28 cellular contexts compared by ENCODE assay signal in genomic region chr14:24394275-24394674, GRCh38. TPM values are rescaled to one million over a fixed set of nuclear protein-coding genes. Genes with fewer than 3 reads are reported as not detected.
DNase-seq lines count a peak whose midpoint lies in the region; TF ChIP-seq lines count a peak whose summit lies in the region.
"Had no signal": no experiment of that assay in that cellular context is flagged by ENCODE, and none has a peak within 500 bp of the region (broad histone marks: within the 10 kb centered on the region; RNA-seq: fewer than 3 reads in every experiment).

No MANE protein-coding gene starts in this region.

- H3K4me3 Mint-ChIP-seq in activated T-helper 2 cell treated with anti-CD3 and anti-CD28 coated beads, Interferon-gamma antibody, Interleukin-2, Interleukin-4, amounts not matched to agents 10 μg/mL and 5 μg/mL and 100 μg/mL, durations not matched to agents 14 hours and 24 hours and 36 hours (ENCODE audit: low read depth) = no peak overlapping the region
- H3K4me3 Mint-ChIP-seq: activated B cell treated with CpG ODN at 0.5 μM for 24 hours; activated naive CD4-positive, alpha-beta T cell treated with anti-CD3 and anti-CD28 coated beads for 36 hours; natural killer cell treated with Interleukin-12 subunit alpha and Interleukin-12 subunit beta and Interleukin-15 and Interleukin-18, amount 100 ng/mL, for 72 hours; T-helper 2 cell treated with Interferon-gamma antibody and Interleukin-4, amounts not matched to agents 5 μg/mL and 100 μg/mL, for 36 hours had no signal

- H3K9me3 Mint-ChIP-seq in activated T-helper 2 cell treated with anti-CD3 and anti-CD28 coated beads, Interferon-gamma antibody, Interleukin-2, Interleukin-4, amounts not matched to agents 10 μg/mL and 5 μg/mL and 100 μg/mL, durations not matched to agents 14 hours and 24 hours and 36 hours = no peaks in the 10 kb centered on the region
- H3K9me3 Mint-ChIP-seq: activated B cell treated with CpG ODN at 0.5 μM for 24 hours; activated naive CD4-positive, alpha-beta T cell treated with anti-CD3 and anti-CD28 coated beads for 36 hours; brain; natural killer cell treated with Interleukin-12 subunit alpha and Interleukin-12 subunit beta and Interleukin-15 and Interleukin-18, amount 100 ng/mL, for 72 hours; T-helper 2 cell treated with Interferon-gamma antibody and Interleukin-4, amounts not matched to agents 5 μg/mL and 100 μg/mL, for 36 hours had no signal

- intact Hi-C loops in A673 (cut with micrococcal nuclease; ENCODE audit: unreplicated experiment) (no loop called here), PC-9 (cut with micrococcal nuclease; ENCODE audit: unreplicated experiment) (no loop called here)
- intact Hi-C loops in activated T-helper 2 cell treated with anti-CD3 and anti-CD28 coated beads, Interferon-gamma antibody, Interleukin-2, Interleukin-4, amounts not matched to agents 10 μg/mL and 5 μg/mL and 100 μg/mL, durations not matched to agents 14 hours and 24 hours and 36 hours (cut with micrococcal nuclease) = no loop called here

- POLR2A ChIA-PET in A673 (lab: Charles Lee; ENCODE audit: low non-redundant PET) (no interaction called here), HEK293T (lab: Yijun Ruan, JAX) (interaction anchor here (1.3 kb wide), 1 partner anchor 24 kb away, joined by 3 read pairs; no protein-coding TSS in a partner anchor), PC-9 (lab: Charles Lee; ENCODE audit: unreplicated experiment) (no interaction called here)

- peak; percentile 23 for DNase-seq in A673 (ENCODE audit: low spot score)
- DNase-seq in HEK293T (ENCODE audit: extremely low spot score) = no peak
- no peak for DNase-seq in PC-9
- DNase-seq in epithelial cell of esophagus (ENCODE audit: low read depth) = peak; percentile 30
- no peak for DNase-seq in glomerular visceral epithelial cell (ENCODE audit: extremely low spot score)
- no peak for DNase-seq in activated T-helper 2 cell treated with anti-CD3 and anti-CD28 coated beads, Interferon-gamma antibody, Interleukin-2, Interleukin-4, amounts not matched to agents 10 μg/mL and 5 μg/mL and 100 μg/mL, durations not matched to agents 14 hours and 24 hours and 36 hours (ENCODE audit: low spot score)
- no peak for DNase-seq in GM19240 (ENCODE audit: insufficient read length, low spot score)
- no peak for DNase-seq in NCI-H2107 (lab: John Stamatoyannopoulos, UW)
- DNase-seq: activated B cell treated with CpG ODN at 0.5 μM for 24 hours; activated CD4-positive, alpha-beta T cell treated with anti-CD3 and anti-CD28 coated beads, Interleukin-2, amount 50 U/mL, for 4 hours; activated naive CD4-positive, alpha-beta T cell treated with anti-CD3 and anti-CD28 coated beads for 36 hours; Caco-2; effector CD4-positive, alpha-beta T cell; heart left ventricle; KBM-7; MM.1S; mucosa of descending colon; NCI-H1417 treated with DMSO at 0.1 percent for 48 hours; pancreas; stimulated activated CD4-positive, alpha-beta T cell treated with anti-CD3 and anti-CD28 coated beads, Interleukin-2, amount 100 ng/mL, for 24 hours; transverse colon had no signal

- H3K27me3 ChIP-seq in A673 (replicated peaks; ENCODE audit: insufficient read depth, low read depth, low read length, poor library complexity) (no peaks in the 10 kb centered on the region), PC-9 (ENCODE audit: insufficient read depth, low read depth) (no peaks in the 10 kb centered on the region)
- H3K27me3 ChIP-seq: BLaER1 treated with 17β-estradiol and CSF1 and Interleukin-3, amounts not matched to agents 10 nM and 100 nM; heart left ventricle; pancreas; transverse colon had no signal

- H3K4me1 Mint-ChIP-seq in activated T-helper 2 cell treated with anti-CD3 and anti-CD28 coated beads, Interferon-gamma antibody, Interleukin-2, Interleukin-4, amounts not matched to agents 10 μg/mL and 5 μg/mL and 100 μg/mL, durations not matched to agents 14 hours and 24 hours and 36 hours (ENCODE audit: low read depth) = no peaks in the 10 kb centered on the region

- no peak overlapping the region for H3K4me3 ChIP-seq in A673 (ENCODE audit: low read depth, low read length, poor library complexity, severe bottlenecking)
- H3K4me3 ChIP-seq in PC-9 = no peak overlapping the region
- no peak overlapping the region for H3K4me3 ChIP-seq in epithelial cell of esophagus (ENCODE audit: low read length)
- H3K4me3 ChIP-seq: BLaER1 treated with 17β-estradiol and CSF1 and Interleukin-3, amounts not matched to agents 10 nM and 100 nM; GM12878; heart left ventricle; lung; mucosa of descending colon; pancreas; transverse colon had no signal

- no peaks in the 10 kb centered on the region for H3K9me2 ChIP-seq in PC-9 (ENCODE audit: insufficient read depth)

- no peaks in the 10 kb centered on the region for H3K36me3 Mint-ChIP-seq in activated T-helper 2 cell treated with anti-CD3 and anti-CD28 coated beads, Interferon-gamma antibody, Interleukin-2, Interleukin-4, amounts not matched to agents 10 μg/mL and 5 μg/mL and 100 μg/mL, durations not matched to agents 14 hours and 24 hours and 36 hours (ENCODE audit: low read depth)
- H3K36me3 Mint-ChIP-seq: brain; natural killer cell treated with Interleukin-12 subunit alpha and Interleukin-12 subunit beta and Interleukin-15 and Interleukin-18, amount 100 ng/mL, for 72 hours had no signal

- H3K4me1 ChIP-seq in A673 (ENCODE audit: insufficient read depth, low read length, poor library complexity, severe bottlenecking) = peaks cover 7% of the 10 kb centered on the region
- H3K4me1 ChIP-seq in PC-9 (replicated peaks; ENCODE audit: insufficient read depth) = peaks cover 36% of the 10 kb centered on the region

- H3K36me3 ChIP-seq in A673 (ENCODE audit: insufficient read depth, low read length, poor library complexity, severe bottlenecking) (no peaks in the 10 kb centered on the region), PC-9 (ENCODE audit: low read depth) (no peaks in the 10 kb centered on the region)
- H3K36me3 ChIP-seq: BLaER1 treated with 17β-estradiol and CSF1 and Interleukin-3, amounts not matched to agents 10 nM and 100 nM; heart left ventricle; pancreas; transverse colon had no signal

- H4K20me1 ChIP-seq in PC-9 (ENCODE audit: insufficient read depth) = no peaks in the 10 kb centered on the region
- H4K20me1 ChIP-seq: BLaER1 treated with 17β-estradiol and CSF1 and Interleukin-3, amounts not matched to agents 10 nM and 100 nM had no signal

- H3K27ac Mint-ChIP-seq in activated T-helper 2 cell treated with anti-CD3 and anti-CD28 coated beads, Interferon-gamma antibody, Interleukin-2, Interleukin-4, amounts not matched to agents 10 μg/mL and 5 μg/mL and 100 μg/mL, durations not matched to agents 14 hours and 24 hours and 36 hours = no peak overlapping the region
- H3K27ac Mint-ChIP-seq: activated B cell treated with CpG ODN at 0.5 μM for 24 hours; activated naive CD4-positive, alpha-beta T cell treated with anti-CD3 and anti-CD28 coated beads for 36 hours; natural killer cell treated with Interleukin-12 subunit alpha and Interleukin-12 subunit beta and Interleukin-15 and Interleukin-18, amount 100 ng/mL, for 72 hours; T-helper 2 cell treated with Interferon-gamma antibody and Interleukin-4, amounts not matched to agents 5 μg/mL and 100 μg/mL, for 36 hours had no signal

- TF ChIP-seq CTCF in A673 (conservative IDR thresholded peaks at IDR 0.05; ENCODE audit: low read depth, low read length) (no peak), PC-9 (conservative IDR thresholded peaks at IDR 0.05) (no peak), epithelial cell of esophagus (IDR thresholded peaks at IDR 0.05; ENCODE audit: insufficient read depth, low read depth, low read length, missing control alignments) (peak; percentile 30)

- peak overlapping the region; percentile 79; the same call in 1 of the 2 replicates for H3K4me2 ChIP-seq in PC-9
- H3K4me2 ChIP-seq: BLaER1 treated with 17β-estradiol and CSF1 and Interleukin-3, amounts not matched to agents 10 nM and 100 nM had no signal

- H3K9me3 ChIP-seq in A673 (ENCODE audit: low read depth, low read length, poor library complexity, severe bottlenecking) = no peaks in the 10 kb centered on the region
- no peaks in the 10 kb centered on the region for H3K9me3 ChIP-seq in PC-9 (ENCODE audit: insufficient read depth, low read depth)
- H3K9me3 ChIP-seq: BLaER1 treated with 17β-estradiol and CSF1 and Interleukin-3, amounts not matched to agents 10 nM and 100 nM; Caco-2; heart left ventricle; mucosa of descending colon; pancreas; transverse colon had no signal

- H3K27ac ChIP-seq in A673 (ENCODE audit: low read depth, low read length, poor library complexity, severe bottlenecking) = no peak overlapping the region
- H3K27ac ChIP-seq in PC-9 = no peak overlapping the region
- H3K27ac ChIP-seq: BLaER1 treated with 17β-estradiol and CSF1 and Interleukin-3, amounts not matched to agents 10 nM and 100 nM; heart left ventricle; pancreas; transverse colon had no signal

- BruUV-seq in A673 (replicated peaks; lab: Mats Ljungman, UMichigan) (no TSS peak), PC-9 (replicated peaks; lab: Mats Ljungman, UMichigan) (no TSS peak)

- H3F3A ChIP-seq in PC-9 (ENCODE audit: insufficient read depth, low read depth) = peaks cover 17% of the 10 kb centered on the region

- CTCF ChIA-PET in A673 (lab: Charles Lee) = no interaction called here
- CTCF ChIA-PET in HEK293T (lab: Yijun Ruan, JAX) = no interaction called here
- CTCF ChIA-PET in PC-9 (lab: Charles Lee) = no interaction called here

- peaks cover 26% of the 10 kb centered on the region for H3K27me3 Mint-ChIP-seq in activated T-helper 2 cell treated with anti-CD3 and anti-CD28 coated beads, Interferon-gamma antibody, Interleukin-2, Interleukin-4, amounts not matched to agents 10 μg/mL and 5 μg/mL and 100 μg/mL, durations not matched to agents 14 hours and 24 hours and 36 hours (ENCODE audit: low read depth)

- no peak overlapping the region for H2AFZ ChIP-seq in PC-9

- H3K79me2 ChIP-seq in PC-9 (ENCODE audit: low read depth) = 0 out of 2 replicates have a peak, but pooled peaks cover 3% of the 10 kb centered on the region

RNA-seq across cellular contexts. Expression of gene NYNRIN, which starts 4.5 kb away (rescaled TPM):
- total RNA-seq in A673 (2021) (8.6 and 17.3 TPM in 2 replicates), PC-9 (2021) (15.1 and 17.7 TPM in 2 replicates)
- total RNA-seq in activated T-helper 2 cell treated with anti-CD3 and anti-CD28 coated beads, Interferon-gamma antibody, Interleukin-2, Interleukin-4, amounts not matched to agents 10 μg/mL and 5 μg/mL and 100 μg/mL, durations not matched to agents 14 hours and 24 hours and 36 hours = 0.02 and 0.34 TPM in 2 replicates

RNA-seq across cellular contexts. Expression of gene NFATC4, which starts 26.3 kb away (rescaled TPM):
- 38.1 and 69.0 TPM in 2 replicates for total RNA-seq in A673 (2021)
- total RNA-seq in PC-9 (2021) = 48.3 and 76.3 TPM in 2 replicates
- total RNA-seq in activated T-helper 2 cell treated with anti-CD3 and anti-CD28 coated beads, Interferon-gamma antibody, Interleukin-2, Interleukin-4, amounts not matched to agents 10 μg/mL and 5 μg/mL and 100 μg/mL, durations not matched to agents 14 hours and 24 hours and 36 hours = 0.21 TPM in 1 of 2 replicates, not detected in the other
- total RNA-seq: natural killer cell treated with Interleukin-12 subunit alpha and Interleukin-12 subunit beta and Interleukin-15 and Interleukin-18, amount 100 ng/mL, for 72 hours had no signal

RNA-seq across cellular contexts. Expression of gene CBLN3, which starts 35.2 kb away (rescaled TPM):
- total RNA-seq in A673 (2021) (0.80 and 1.4 TPM in 2 replicates), PC-9 (2021) (7.6 and 8.3 TPM in 2 replicates)
- total RNA-seq in activated T-helper 2 cell treated with anti-CD3 and anti-CD28 coated beads, Interferon-gamma antibody, Interleukin-2, Interleukin-4, amounts not matched to agents 10 μg/mL and 5 μg/mL and 100 μg/mL, durations not matched to agents 14 hours and 24 hours and 36 hours = 5.4 and 5.5 TPM in 2 replicates
- total RNA-seq: Daoy had no signal

RNA-seq across cellular contexts. Expression of gene KHNYN, which starts 35.5 kb away (rescaled TPM):
- 32.7 and 40.3 TPM in 2 replicates for total RNA-seq in A673 (2021)
- total RNA-seq in PC-9 (2021) = 51.5 and 53.4 TPM in 2 replicates
- 72.6 and 75.3 TPM in 2 replicates for total RNA-seq in activated T-helper 2 cell treated with anti-CD3 and anti-CD28 coated beads, Interferon-gamma antibody, Interleukin-2, Interleukin-4, amounts not matched to agents 10 μg/mL and 5 μg/mL and 100 μg/mL, durations not matched to agents 14 hours and 24 hours and 36 hours

RNA-seq across cellular contexts. Expression of gene SDR39U1, which starts 48.3 kb away (rescaled TPM):
- 49.1 and 52.1 TPM in 2 replicates for total RNA-seq in A673 (2021)
- total RNA-seq in PC-9 (2021) = 14.8 and 17.2 TPM in 2 replicates
- 40.8 and 47.7 TPM in 2 replicates for total RNA-seq in activated T-helper 2 cell treated with anti-CD3 and anti-CD28 coated beads, Interferon-gamma antibody, Interleukin-2, Interleukin-4, amounts not matched to agents 10 μg/mL and 5 μg/mL and 100 μg/mL, durations not matched to agents 14 hours and 24 hours and 36 hours

Comparison
In these comparisons a context has a peak if more than half of its experiments do, and no peak if none do; other contexts are left out.
1. DNase-seq: peak in A673 (single experiment) and epithelial cell of esophagus (single experiment); none in HEK293T (single experiment), PC-9 (0 of 2), glomerular visceral epithelial cell (single experiment), activated T-helper 2 cell treated with anti-CD3 and anti-CD28 coated beads, Interferon-gamma antibody, Interleukin-2, Interleukin-4, amounts not matched to agents 10 μg/mL and 5 μg/mL and 100 μg/mL, durations not matched to agents 14 hours and 24 hours and 36 hours (single experiment), GM19240 (single experiment) and NCI-H2107 (single experiment).
2. RNA of gene NFATC4, which starts 26.3 kb away (total RNA-seq): 48.3 to 76.3 TPM in PC-9 and 38.1 to 69.0 TPM in A673; 0.21 TPM in activated T-helper 2 cell treated with anti-CD3 and anti-CD28 coated beads, Interferon-gamma antibody, Interleukin-2, Interleukin-4, amounts not matched to agents 10 μg/mL and 5 μg/mL and 100 μg/mL, durations not matched to agents 14 hours and 24 hours and 36 hours; every median in the first group is over 10 times any median in the second.